In the genomic region with DNA sequence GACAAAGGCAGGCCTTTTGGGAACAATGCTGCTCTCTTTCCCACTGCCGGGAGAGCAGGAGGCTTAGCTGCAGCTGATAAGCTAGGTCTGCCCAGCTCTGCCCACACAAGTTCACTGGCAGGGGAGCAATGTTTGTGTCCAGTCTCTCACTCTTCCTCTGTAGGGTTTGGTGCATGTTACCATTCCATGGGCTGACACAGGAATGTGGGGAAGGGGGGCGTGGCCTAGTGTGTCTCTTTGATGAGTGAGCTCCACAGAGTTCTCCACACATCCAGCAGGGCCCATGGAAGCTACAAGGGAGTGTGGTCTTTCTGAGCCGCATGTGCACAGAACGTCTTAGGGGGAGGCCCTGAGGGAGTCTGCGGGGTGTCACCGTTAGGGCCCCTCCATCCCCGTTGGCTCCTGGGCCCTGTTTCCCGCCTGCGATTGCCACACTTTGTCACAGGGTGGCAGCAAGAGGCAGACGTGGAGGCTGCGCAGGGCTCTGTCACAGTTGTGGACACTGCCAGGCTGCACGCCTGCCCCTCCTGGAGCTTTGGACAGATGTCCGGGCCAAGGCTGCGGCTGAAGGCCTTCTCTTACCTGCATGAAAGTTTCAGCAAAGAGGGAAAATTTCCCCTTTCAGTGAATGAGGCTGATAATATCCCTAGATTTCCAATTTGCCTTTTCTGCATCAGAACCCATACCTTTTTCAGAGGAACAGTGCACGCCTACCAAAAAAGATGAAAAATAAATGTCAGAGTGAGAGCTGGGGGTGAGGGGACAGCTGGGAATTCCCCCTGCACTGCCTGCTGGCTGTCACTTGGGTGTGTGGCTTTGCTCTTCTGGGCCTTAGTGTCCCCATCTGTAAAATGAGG, we compare ENCODE assay signal across 9 cellular contexts. TPM values are rescaled to one million over a fixed set of nuclear protein-coding genes. Genes with fewer than 3 reads are reported as not detected.
A peak's percentile ranks its signal among the peaks of the same experiment; 100 is the strongest.
DNase-seq lines count a peak whose midpoint lies in the region; ATAC-seq and TF ChIP-seq lines count a peak whose summit lies in the region.
"Had no signal": no experiment of that assay in that cellular context is flagged by ENCODE, and none has a peak within 500 bp of the region (broad histone marks: within the 10 kb centered on the region; RNA-seq: fewer than 3 reads in every experiment).

No MANE protein-coding gene starts in this region.

- no peaks in the 10 kb centered on the region for H3K27me3 ChIP-seq in BJ (ENCODE audit: control insufficient read depth, insufficient read depth, low read length)
- peaks cover 2% of the 10 kb centered on the region for H3K27me3 ChIP-seq in Panc1 (ENCODE audit: control insufficient read depth, insufficient read depth, low read length)
- no peaks in the 10 kb centered on the region for H3K27me3 ChIP-seq in CD4-positive, alpha-beta memory T cell (ENCODE audit: insufficient read depth, low read length)

- in situ Hi-C loops in Panc1 (cut with HindIII; ENCODE audit: low pct_unique_long_range_greater_than_20kb, low sequenced_read_pairs), result no loop called here

- H3K36me3 ChIP-seq in BJ (ENCODE audit: control insufficient read depth, insufficient read depth, low read length) (no peaks in the 10 kb centered on the region), Panc1 (ENCODE audit: control insufficient read depth, insufficient read depth, low read length) (no peaks in the 10 kb centered on the region)
- H3K36me3 ChIP-seq in CD4-positive, alpha-beta memory T cell (ENCODE audit: insufficient read depth, low read length), result no peaks in the 10 kb centered on the region

- H3K4me1 Mint-ChIP-seq in CD4-positive, alpha-beta memory T cell, result no peaks in the 10 kb centered on the region
- H3K4me1 Mint-ChIP-seq: activated naive CD8-positive, alpha-beta T cell treated with anti-CD3 and anti-CD28 coated beads, Interleukin-2, amount 10 ng/mL, durations not matched to agents 7 days and 5 days had no signal

- peaks cover 4 to 11% of the 10 kb centered on the region in 2 donors for H3K27me3 Mint-ChIP-seq in CD4-positive, alpha-beta memory T cell

- H3K9me3 ChIP-seq in Panc1 (ENCODE audit: control insufficient read depth, insufficient read depth, low read depth, low read length), result no peaks in the 10 kb centered on the region
- H3K9me3 ChIP-seq in CD4-positive, alpha-beta memory T cell (ENCODE audit: control insufficient read depth in 1 of 2, low read length in 2 of 2), result no peaks in the 10 kb centered on the region

- no peaks in the 10 kb centered on the region for H3K36me3 Mint-ChIP-seq in CD4-positive, alpha-beta memory T cell
- H3K36me3 Mint-ChIP-seq: activated naive CD8-positive, alpha-beta T cell treated with anti-CD3 and anti-CD28 coated beads, Interleukin-2, amount 10 ng/mL, durations not matched to agents 7 days and 5 days had no signal

- CTCF ChIA-PET in BJ (lab: Yijun Ruan, JAX) (interaction anchor here (0.7 to 1.7 kb wide), 4 partner anchors 10 to 279 kb away, joined by 3 to 4 read pairs (median 4); no protein-coding TSS in a partner anchor), Panc1 (lab: Charles Lee) (interaction anchor here (0.6 kb wide), 1 partner anchor 61 kb away, joined by 3 read pairs; no protein-coding TSS in a partner anchor)
- CTCF ChIA-PET in CD4-positive, alpha-beta memory T cell (lab: Charles Lee; ENCODE audit: partially characterized antibody), result interaction anchor here (0.6 kb wide), 1 partner anchor 11 kb away, joined by 3 read pairs; no protein-coding TSS in a partner anchor

- no peak for DNase-seq in BJ (ENCODE audit: low read depth)
- no peak for DNase-seq in Panc1 (ENCODE audit: low read depth, low spot score)
- DNase-seq in foreskin fibroblast, result peak in 1 of 2 donors; percentile 15
- peak; percentile 52 to 96 (median 72) for DNase-seq in posterior cingulate gyrus
- no peak for DNase-seq in CD4-positive, alpha-beta memory T cell
- DNase-seq: activated naive CD8-positive, alpha-beta T cell treated with anti-CD3 and anti-CD28 coated beads, Interleukin-2, amount 10 ng/mL, durations not matched to agents 7 days and 5 days had no signal

- peaks cover 0 to 2% (median 0%) of the 10 kb centered on the region in 8 donors for H3K9me3 Mint-ChIP-seq in CD4-positive, alpha-beta memory T cell
- H3K9me3 Mint-ChIP-seq: activated naive CD8-positive, alpha-beta T cell treated with anti-CD3 and anti-CD28 coated beads, Interleukin-2, amount 10 ng/mL, durations not matched to agents 7 days and 5 days had no signal

- ATAC-seq in HG02610 (IDR thresholded peaks at IDR 0.05; ENCODE audit: unreplicated experiment) (peak; percentile 51), Panc1 (peak; percentile 94), GM21367 (IDR thresholded peaks at IDR 0.05; ENCODE audit: unreplicated experiment) (no peak), GM19463 (IDR thresholded peaks at IDR 0.05; ENCODE audit: unreplicated experiment) (no peak)

- H3K27ac Mint-ChIP-seq in CD4-positive, alpha-beta memory T cell, result no peak overlapping the region
- H3K27ac Mint-ChIP-seq: activated naive CD8-positive, alpha-beta T cell treated with anti-CD3 and anti-CD28 coated beads, Interleukin-2, amount 10 ng/mL, durations not matched to agents 7 days and 5 days had no signal

- BruUV-seq in Panc1 (replicated peaks; lab: Mats Ljungman, UMichigan), result no TSS peak

- H3K4me3 ChIP-seq in BJ (ENCODE audit: low read depth, low read length), result no peak overlapping the region
- H3K4me3 ChIP-seq in Panc1 (ENCODE audit: low read depth in 2 of 2, low read length in 2 of 2), result no peak overlapping the region
- no peak overlapping the region for H3K4me3 ChIP-seq in foreskin fibroblast (ENCODE audit: low read depth in 1 of 2, low read length in 2 of 2)
- H3K4me3 ChIP-seq in CD4-positive, alpha-beta memory T cell (ENCODE audit: low read length in 2 of 2), result no peak overlapping the region

- H3K4me1 ChIP-seq in Panc1 (ENCODE audit: control insufficient read depth, insufficient read depth, low read length), result no peaks in the 10 kb centered on the region
- no peaks in the 10 kb centered on the region for H3K4me1 ChIP-seq in CD4-positive, alpha-beta memory T cell (ENCODE audit: insufficient read depth, low read length)

- intact Hi-C loops in Panc1 (cut with micrococcal nuclease; ENCODE audit: unreplicated experiment) (no loop called here), posterior cingulate gyrus (cut with DNase I) (no loop called here)
- intact Hi-C loops in CD4-positive, alpha-beta memory T cell (cut with micrococcal nuclease), result no loop called here

- POLR2A ChIA-PET in BJ (lab: Charles Lee) (no interaction called here), Panc1 (lab: Charles Lee) (no interaction called here)
- POLR2A ChIA-PET in CD4-positive, alpha-beta memory T cell (lab: Charles Lee; ENCODE audit: partially characterized antibody), result no interaction called here

- no peak overlapping the region for H3K27ac ChIP-seq in Panc1 (ENCODE audit: low read length)
- H3K27ac ChIP-seq in CD4-positive, alpha-beta memory T cell (ENCODE audit: low read depth, low read length), result no peak overlapping the region

- TF ChIP-seq CTCF in BJ (IDR thresholded peaks at IDR 0.05; ENCODE audit: insufficient read depth, low read depth, low read length), result peak; percentile 43
- TF ChIP-seq CTCF in Panc1 (IDR thresholded peaks at IDR 0.05), result peak; percentile 79
- peak; percentile 49 for TF ChIP-seq CTCF in foreskin fibroblast (IDR thresholded peaks at IDR 0.05; ENCODE audit: low read depth, low read length)

- no peak overlapping the region for H3K4me3 Mint-ChIP-seq in CD4-positive, alpha-beta memory T cell
- H3K4me3 Mint-ChIP-seq: activated naive CD8-positive, alpha-beta T cell treated with anti-CD3 and anti-CD28 coated beads, Interleukin-2, amount 10 ng/mL, durations not matched to agents 7 days and 5 days had no signal

RNA-seq across cellular contexts. Expression of a gene that starts 24.3 kb away (rescaled TPM):
- 0.56 and 0.81 TPM in 2 replicates for polyA plus RNA-seq in BJ (2011; rRNA removed)
- 0.51 and 0.57 TPM in 2 replicates for polyA minus RNA-seq in BJ (2011; rRNA and poly(A)+ RNA removed)
- total RNA-seq in Panc1 (2021; ENCODE audit: unreplicated experiment), result 0.41 TPM
- not detected for polyA plus RNA-seq in Panc1 (2012; ENCODE audit: insufficient read length)
- total RNA-seq in CD4-positive, alpha-beta memory T cell, result not detected
- not detected for polyA plus RNA-seq in CD4-positive, alpha-beta memory T cell
- total RNA-seq: activated naive CD8-positive, alpha-beta T cell treated with anti-CD3 and anti-CD28 coated beads, Interleukin-2, amount 10 ng/mL, durations not matched to agents 7 days and 5 days had no signal

Comparison
In these comparisons a context has a peak if more than half of its experiments do, and no peak if none do; other contexts are left out.
1. DNase-seq: peak in posterior cingulate gyrus (10 of 10); none in BJ (single experiment), Panc1 (single experiment) and CD4-positive, alpha-beta memory T cell (0 of 5).
2. ATAC-seq: peak in HG02610 (single experiment) and Panc1 (single experiment); none in GM21367 (single experiment) and GM19463 (single experiment).
3. Peak in every context shown above with its lines, with median percentiles within 50 percentile points of each other: CTCF ChIP-seq.